Comparison of ENCODE assay signal across 2 cellular contexts in genomic region chr6:31877125-31877650, GRCh38.
TF ChIP-seq lines count a peak whose summit lies in the region.

No MANE protein-coding gene starts in this region.

TF ChIP-seq in SK-N-SH, 30 proteins besides CTCF, POLR2A, EP300 and RAD21:
- no peak for TF ChIP-seq PBX3 (IDR thresholded peaks at IDR 0.05)
- no peak for TF ChIP-seq POLR2AphosphoS5 (IDR thresholded peaks at IDR 0.05; ENCODE audit: low read depth, low read length)
- no peak for TF ChIP-seq GATA2 (CRISPR knock-in tag; IDR thresholded peaks at IDR 0.05)
- no peak for TF ChIP-seq TCF12 (IDR thresholded peaks at IDR 0.05)
- TF ChIP-seq JUND (IDR thresholded peaks at IDR 0.05) = no peak
- no peak for TF ChIP-seq FOSL2 (IDR thresholded peaks at IDR 0.05; ENCODE audit: borderline replicate concordance, low read depth)
- TF ChIP-seq TEAD4 (IDR thresholded peaks at IDR 0.05; ENCODE audit: borderline replicate concordance, insufficient read depth) = no peak
- TF ChIP-seq MXI1 (IDR thresholded peaks at IDR 0.05; ENCODE audit: low read depth, low read length) = no peak
- TF ChIP-seq SMC3 (IDR thresholded peaks at IDR 0.05; ENCODE audit: low read depth, low read length) = no peak
- no peak for TF ChIP-seq USF2 (IDR thresholded peaks at IDR 0.05; ENCODE audit: borderline replicate concordance, low read depth, low read length)
- TF ChIP-seq FOXJ3 (CRISPR knock-in tag; IDR thresholded peaks at IDR 0.05) = no peak
- no peak for TF ChIP-seq TAF1 (IDR thresholded peaks at IDR 0.05; ENCODE audit: borderline replicate concordance, low read depth, low read length)
- TF ChIP-seq NFIC (IDR thresholded peaks at IDR 0.05; ENCODE audit: borderline replicate concordance) = no peak
- TF ChIP-seq USF1 (IDR thresholded peaks at IDR 0.05; ENCODE audit: borderline replicate concordance, low read depth) = no peak

TF ChIP-seq in HepG2, 621 proteins besides CTCF, POLR2A, EP300 and RAD21 (continues in another document):
- TF ChIP-seq POGZ (CRISPR knock-in tag; IDR thresholded peaks at IDR 0.05) (0 out of 2 replicates have a peak, but pooled peaks have one; percentile 17), PAWR (CRISPR knock-in tag; IDR thresholded peaks at IDR 0.05; ENCODE audit: borderline replicate concordance) (no peak), MXD3 (CRISPR knock-in tag; IDR thresholded peaks at IDR 0.05) (0 out of 2 replicates have a peak, but pooled peaks have one; percentile 15), ZNF331 (CRISPR knock-in tag; IDR thresholded peaks at IDR 0.05) (no peak), HMG20A (CRISPR knock-in tag; IDR thresholded peaks at IDR 0.05; ENCODE audit: borderline replicate concordance) (no peak), ZSCAN20 (CRISPR knock-in tag; IDR thresholded peaks at IDR 0.05; ENCODE audit: borderline replicate concordance) (no peak), ELK4 (CRISPR knock-in tag; IDR thresholded peaks at IDR 0.05; ENCODE audit: borderline replicate concordance) (no peak), RXRA (CRISPR knock-in tag; IDR thresholded peaks at IDR 0.05) (no peak; the same call in 1 of the 2 replicates), ZNF318 (CRISPR knock-in tag; IDR thresholded peaks at IDR 0.05) (0 out of 2 replicates have a peak, but pooled peaks have one; percentile 59), ZNF761 (CRISPR knock-in tag; conservative IDR thresholded peaks at IDR 0.05) (peak; percentile 77; the same call in 1 of the 2 replicates), ZNF17 (CRISPR knock-in tag; IDR thresholded peaks at IDR 0.05) (no peak), NR2F6 (IDR thresholded peaks at IDR 0.05) (peak; percentile 37; the same call in 1 of the 2 replicates), NR2F6 (CRISPR knock-in tag; IDR thresholded peaks at IDR 0.05) (no peak), ZSCAN21 (CRISPR knock-in tag; IDR thresholded peaks at IDR 0.05; ENCODE audit: borderline replicate concordance) (peak; percentile 3; the same call in 1 of the 2 replicates), PRDM4 (CRISPR knock-in tag; IDR thresholded peaks at IDR 0.05; ENCODE audit: borderline replicate concordance) (no peak), SNAPC2 (CRISPR knock-in tag; IDR thresholded peaks at IDR 0.05) (no peak), ZNF567 (CRISPR knock-in tag; IDR thresholded peaks at IDR 0.05; ENCODE audit: borderline replicate concordance) (peak; percentile 75; the same call in 1 of the 2 replicates), ZNF639 (CRISPR knock-in tag; conservative IDR thresholded peaks at IDR 0.05) (0 out of 2 replicates have a peak, but pooled peaks have one; percentile 44), ZNF33A (CRISPR knock-in tag; IDR thresholded peaks at IDR 0.05; ENCODE audit: borderline replicate concordance) (no peak), ZNF737 (CRISPR knock-in tag; IDR thresholded peaks at IDR 0.05; ENCODE audit: borderline replicate concordance) (no peak), CHCHD3 (CRISPR knock-in tag; IDR thresholded peaks at IDR 0.05) (no peak; the same call in 1 of the 2 replicates), U2AF1 (optimal IDR thresholded peaks at IDR 0.05; ENCODE audit: low read depth, low read length) (no peak), ZNF350 (CRISPR knock-in tag; IDR thresholded peaks at IDR 0.05; ENCODE audit: borderline replicate concordance, low read depth) (0 out of 2 replicates have a peak, but pooled peaks have one; percentile 38), ZBTB14 (CRISPR knock-in tag; IDR thresholded peaks at IDR 0.05) (peak; percentile 17; the same call in 1 of the 2 replicates), TBL1XR1 (IDR thresholded peaks at IDR 0.05; ENCODE audit: borderline replicate concordance, low read length, partially characterized antibody) (no peak), ZBTB33 (CRISPR knock-in tag; IDR thresholded peaks at IDR 0.05) (peak; percentile 6; the same call in 1 of the 2 replicates), CREM (IDR thresholded peaks at IDR 0.05) (no peak), CREM (CRISPR knock-in tag; IDR thresholded peaks at IDR 0.05) (no peak), ZSCAN5A (CRISPR knock-in tag; IDR thresholded peaks at IDR 0.05; ENCODE audit: borderline replicate concordance) (no peak), ZZZ3 (CRISPR knock-in tag; IDR thresholded peaks at IDR 0.05; ENCODE audit: borderline replicate concordance) (0 out of 2 replicates have a peak, but pooled peaks have one; percentile 2), ZNF101 (CRISPR knock-in tag; IDR thresholded peaks at IDR 0.05; ENCODE audit: borderline replicate concordance, low read depth) (no peak), ZNF143 (CRISPR knock-in tag; IDR thresholded peaks at IDR 0.05) (no peak), ZFY (CRISPR knock-in tag; IDR thresholded peaks at IDR 0.05) (peak; percentile 56; the same call in 1 of the 2 replicates), ZBTB7B (CRISPR knock-in tag; IDR thresholded peaks at IDR 0.05) (no peak), ZNF24 (IDR thresholded peaks at IDR 0.05) (no peak), ZNF329 (CRISPR knock-in tag; IDR thresholded peaks at IDR 0.05; ENCODE audit: low read depth) (peak; percentile 78; the same call in 1 of the 2 replicates), MAFG (CRISPR knock-in tag; IDR thresholded peaks at IDR 0.05) (no peak), SIN3B (IDR thresholded peaks at IDR 0.05; ENCODE audit: low read length) (no peak), RXRB (CRISPR knock-in tag; IDR thresholded peaks at IDR 0.05; ENCODE audit: borderline replicate concordance) (0 out of 2 replicates have a peak, but pooled peaks have one; percentile 21)
